ENCODE assay signal across 20 cellular contexts in genomic region chr4:162700358-162700757, GRCh38.
DNase-seq lines count a peak whose midpoint lies in the region; ATAC-seq, FAIRE-seq and TF ChIP-seq lines count a peak whose summit lies in the region.
"Had no signal": no experiment of that assay in that cellular context is flagged by ENCODE, and none has a peak within 500 bp of the region (broad histone marks: within the 10 kb centered on the region; RNA-seq: fewer than 3 reads in every experiment).

No MANE protein-coding gene starts in this region.

- H3K9me3 ChIP-seq in HepG2 (ENCODE audit: low read length), result no peaks in the 10 kb centered on the region
- no peaks in the 10 kb centered on the region for H3K9me3 ChIP-seq in right lobe of liver
- peaks cover 8% of the 10 kb centered on the region; the same call in 1 of the 2 replicates for H3K9me3 ChIP-seq in OCI-LY3 (ENCODE audit: insufficient read depth, low read length)
- no peaks in the 10 kb centered on the region for H3K9me3 ChIP-seq in aorta (ENCODE audit: control insufficient read depth, low read length)
- H3K9me3 ChIP-seq: BE2C had no signal

- H3K9ac ChIP-seq in HepG2 (ENCODE audit: insufficient read depth, low read depth, low read length), result no peak overlapping the region
- peak overlapping the region; percentile 15; the same call in 1 of the 2 replicates for H3K9ac ChIP-seq in OCI-LY3 (ENCODE audit: low read length)

- no peak for TF ChIP-seq RAD21 in HepG2 (CRISPR knock-in tag; IDR thresholded peaks at IDR 0.05)

- TF ChIP-seq POLR2A in HepG2 (IDR thresholded peaks at IDR 0.05; ENCODE audit: insufficient read depth in 1 of 2, low read depth in 2 of 2, low read length in 2 of 2) (no peak), right lobe of liver (IDR thresholded peaks at IDR 0.05) (no peak)

- H2AFZ ChIP-seq in HepG2 (ENCODE audit: low read length) (no peak overlapping the region), OCI-LY3 (ENCODE audit: low read depth, low read length) (peak overlapping the region; percentile 88; the same call in 1 of the 2 replicates)

- CTCF ChIA-PET in HepG2 (lab: Yijun Ruan, JAX; ENCODE audit: low intra/inter-chr PET ratio, low total read pairs), result no interaction called here

- no peaks in the 10 kb centered on the region for H3K79me2 ChIP-seq in HepG2 (ENCODE audit: insufficient read depth, low read length)
- H3K79me2 ChIP-seq in OCI-LY3 (ENCODE audit: low read length), result no peaks in the 10 kb centered on the region

- H3K36me3 ChIP-seq in HepG2 (replicated peaks in 1 of 2; ENCODE audit: control insufficient read depth in 1 of 2, insufficient read depth in 2 of 2, low read length in 2 of 2) (no peaks in the 10 kb centered on the region), right lobe of liver (no peaks in the 10 kb centered on the region), OCI-LY3 (replicated peaks; ENCODE audit: low read depth, low read length) (peaks cover 30% of the 10 kb centered on the region), aorta (ENCODE audit: control insufficient read depth in 1 of 2, insufficient read depth in 2 of 2, low read length in 1 of 2) (no peaks in the 10 kb centered on the region)
- H3K36me3 ChIP-seq: BE2C had no signal

- H3K36me3 Mint-ChIP-seq in activated T-cell treated with anti-CD3 and anti-CD28 coated beads, Interleukin-2, amount 50 U/mL, for 24 hours (ENCODE audit: low read depth), result no peaks in the 10 kb centered on the region

- no peak overlapping the region for H3K27ac Mint-ChIP-seq in activated T-cell treated with anti-CD3 and anti-CD28 coated beads, Interleukin-2, amount 50 U/mL, for 24 hours
- H3K27ac Mint-ChIP-seq: CD4-positive, alpha-beta T cell; T-helper 1 cell treated with Interleukin-12 subunit alpha and Interleukin-12 subunit beta and Interleukin-4 antibody, amounts not matched to agents 30 μg/mL and 1 μg/mL, for 36 hours had no signal

- no peaks in the 10 kb centered on the region; a peak in 1 of 5 replicates for H3K27me3 ChIP-seq in HepG2 (ENCODE audit: control insufficient read depth in 1 of 2, insufficient read depth in 2 of 2, low read length in 2 of 2)
- no peaks in the 10 kb centered on the region for H3K27me3 ChIP-seq in right lobe of liver
- no peaks in the 10 kb centered on the region for H3K27me3 ChIP-seq in OCI-LY3 (ENCODE audit: low read depth, low read length)
- H3K27me3 ChIP-seq in aorta (ENCODE audit: control insufficient read depth in 1 of 2, insufficient read depth in 2 of 2, low read length in 1 of 2), result no peaks in the 10 kb centered on the region
- H3K27me3 ChIP-seq: BE2C had no signal

- TF ChIP-seq EP300 in HepG2 (IDR thresholded peaks at IDR 0.05; ENCODE audit: low read depth in 2 of 2, low read length in 2 of 2) (no peak), HepG2 (CRISPR knock-in tag; IDR thresholded peaks at IDR 0.05; ENCODE audit: borderline replicate concordance) (no peak)

- POLR2A ChIA-PET in HepG2 (lab: Yijun Ruan, JAX), result no interaction called here

- intact Hi-C loops in HepG2 (cut with micrococcal nuclease; ENCODE audit: unreplicated experiment) (no loop called here), right lobe of liver (cut with DNase I) (no loop called here), aorta (cut with DNase I) (no loop called here)

- in situ Hi-C loops in HepG2 (cut with HindIII; ENCODE audit: extremely low pct_ligation_motif_present, low pct_unique_long_range_greater_than_20kb), result no loop called here

- H4K20me1 ChIP-seq in HepG2 (ENCODE audit: insufficient read depth, low read length) (no peaks in the 10 kb centered on the region), OCI-LY3 (ENCODE audit: insufficient read depth, low read length) (no peaks in the 10 kb centered on the region)

- no CpG with 5 or more reads among the region's 2 CpGs for WGBS in HepG2 (ENCODE audit: low lambda C conversion rate)
- WGBS in right lobe of liver (ENCODE audit: insufficient coverage, low coverage, low lambda C conversion rate, missing lambda C conversion rate), result 54% methylated on average over 2 of the region's 2 CpGs
- WGBS in aorta, 2 donors, result 92 to 94% methylated on average over 2 of the region's 2 CpGs

- H3K4me1 ChIP-seq in HepG2 (ENCODE audit: insufficient read depth, low read length) (no peaks in the 10 kb centered on the region), right lobe of liver (peaks cover 0 to 1% (median 0%) of the 10 kb centered on the region in 4 donors), OCI-LY3 (ENCODE audit: low read length) (peaks cover 40% of the 10 kb centered on the region), aorta (ENCODE audit: control insufficient read depth in 1 of 2, insufficient read depth in 2 of 2, low read length in 2 of 2) (no peaks in the 10 kb centered on the region)
- H3K4me1 ChIP-seq: BE2C had no signal

- ATAC-seq in HepG2 (no peak), right lobe of liver (no peak), HG02938 (IDR thresholded peaks at IDR 0.05; ENCODE audit: unreplicated experiment) (peak; percentile 5), aorta (ENCODE audit: low FRiP score) (peak; percentile 15), HG03159 (IDR thresholded peaks at IDR 0.05; ENCODE audit: unreplicated experiment) (no peak)

- H3K4me2 ChIP-seq in HepG2 (ENCODE audit: low read depth, low read length) (no peak overlapping the region), OCI-LY3 (ENCODE audit: low read length) (peak overlapping the region; percentile 22)

- H3K9me3 Mint-ChIP-seq in activated T-cell treated with anti-CD3 and anti-CD28 coated beads, Interleukin-2, amount 50 U/mL, for 24 hours, result peaks cover 7% of the 10 kb centered on the region
- H3K9me3 Mint-ChIP-seq: T-helper 1 cell treated with Interleukin-12 subunit alpha and Interleukin-12 subunit beta and Interleukin-4 antibody, amounts not matched to agents 30 μg/mL and 1 μg/mL, for 36 hours had no signal

- no peak overlapping the region for H3K4me3 ChIP-seq in HepG2 (replicated peaks in 1 of 3; ENCODE audit: insufficient read depth in 1 of 3, low read depth in 2 of 3, low read length in 3 of 3)
- no peak overlapping the region for H3K4me3 ChIP-seq in right lobe of liver
- H3K4me3 ChIP-seq in OCI-LY3 (ENCODE audit: low read length), result no peak overlapping the region
- no peak overlapping the region for H3K4me3 ChIP-seq in aorta (ENCODE audit: low read length in 2 of 2)

- no peak for FAIRE-seq in HepG2 (lab: Jason Lieb, UNC)

- BruUV-seq in HepG2 (replicated peaks; lab: Mats Ljungman, UMichigan), result no TSS peak

- no peak overlapping the region for H3K4me3 Mint-ChIP-seq in activated T-cell treated with anti-CD3 and anti-CD28 coated beads, Interleukin-2, amount 50 U/mL, for 24 hours
- H3K4me3 Mint-ChIP-seq: CD4-positive, alpha-beta T cell; T-helper 1 cell treated with Interleukin-12 subunit alpha and Interleukin-12 subunit beta and Interleukin-4 antibody, amounts not matched to agents 30 μg/mL and 1 μg/mL, for 36 hours had no signal

- TF ChIP-seq CTCF in HepG2 (CRISPR knock-in tag; IDR thresholded peaks at IDR 0.05) (no peak), right lobe of liver (IDR thresholded peaks at IDR 0.05) (no peak), OCI-LY3 (IDR thresholded peaks at IDR 0.05; ENCODE audit: low read depth, low read length) (no peak)

- H3K27ac ChIP-seq in HepG2 (ENCODE audit: extremely low read length, insufficient read depth, low read length) (no peak overlapping the region), right lobe of liver (no peak overlapping the region), OCI-LY3 (ENCODE audit: low read length) (peak overlapping the region; percentile 75), aorta (ENCODE audit: low read depth in 1 of 2, low read length in 2 of 2) (no peak overlapping the region)
- H3K27ac ChIP-seq: 22Rv1 had no signal

- H3K4me1 Mint-ChIP-seq in activated T-cell treated with anti-CD3 and anti-CD28 coated beads, Interleukin-2, amount 50 U/mL, for 24 hours (ENCODE audit: low read depth), result no peaks in the 10 kb centered on the region

- H3K27me3 Mint-ChIP-seq in activated T-cell treated with anti-CD3 and anti-CD28 coated beads, Interleukin-2, amount 50 U/mL, for 24 hours, result no peaks in the 10 kb centered on the region
- H3K27me3 Mint-ChIP-seq: CD4-positive, alpha-beta T cell had no signal

- DNase-seq in HepG2 (ENCODE audit: low spot score), result no peak
- DNase-seq in right lobe of liver, result no peak
- no peak for DNase-seq in aorta
- no peak for DNase-seq in activated naive CD4-positive, alpha-beta T cell treated with Interleukin-2 at 50 U/mL for 16 hours
- no peak for DNase-seq in activated T-cell treated with anti-CD3 and anti-CD28 coated beads, Interleukin-2, amount 50 U/mL, for 24 hours
- DNase-seq: BE2C; CD4-positive, alpha-beta T cell; GOT3; IMR-90; Kasumi-1; NCI-H1105 treated with DMSO at 0.1 percent for 48 hours; NCI-H187; NCI-H345; NCI-H526 treated with DMSO at 0.1 percent for 48 hours; RPMI8226 had no signal

TF ChIP-seq in HepG2, 621 proteins besides CTCF, POLR2A, EP300 and RAD21:
- TF ChIP-seq TEF (CRISPR knock-in tag; IDR thresholded peaks at IDR 0.05), result no peak
- TF ChIP-seq MAFK (conservative IDR thresholded peaks at IDR 0.05 in 1 of 2, IDR thresholded peaks at IDR 0.05 in 1 of 2; ENCODE audit: low read length in 2 of 2), result peak; percentile 61 to 68
- no peak for TF ChIP-seq HNRNPK (IDR thresholded peaks at IDR 0.05; ENCODE audit: low read depth, low read length, poor library complexity, severe bottlenecking)
- TF ChIP-seq NFE2L2 (IDR thresholded peaks at IDR 0.05; ENCODE audit: low read length), result peak; percentile 32; the same call in 1 of the 2 replicates
- peak; percentile 36 for TF ChIP-seq MAFF (IDR thresholded peaks at IDR 0.05; ENCODE audit: low read depth, low read length)
- TF ChIP-seq ZNF446 (CRISPR knock-in tag; IDR thresholded peaks at IDR 0.05), result no peak

Comparison
In these comparisons a context has a peak if more than half of its experiments do, and no peak if none do; other contexts are left out.
1. ATAC-seq: peak in HG02938 (single experiment) and aorta (single experiment); none in HepG2 (single experiment), right lobe of liver (0 of 4) and HG03159 (single experiment).